In genomic region chr14:59305836-59306555, GRCh38 we compare ENCODE assay signal across 13 cellular contexts.
DNase-seq lines count a peak whose midpoint lies in the region; ATAC-seq, FAIRE-seq and TF ChIP-seq lines count a peak whose summit lies in the region.
"Had no signal": no experiment of that assay in that cellular context is flagged by ENCODE, and none has a peak within 500 bp of the region (broad histone marks: within the 10 kb centered on the region; RNA-seq: fewer than 3 reads in every experiment).

No MANE protein-coding gene starts in this region.

- H4K20me1 ChIP-seq in keratinocyte (ENCODE audit: control insufficient read depth, extremely low read depth, insufficient read depth, low read length) = no peaks in the 10 kb centered on the region

- intact Hi-C loops in tibial artery (cut with DNase I; ENCODE audit: low total_unique reads) = no loop called here

- H3K9me1 ChIP-seq in keratinocyte (ENCODE audit: control insufficient read depth, extremely low read depth, insufficient read depth, low read length) = no peaks in the 10 kb centered on the region

- peaks cover 7% of the 10 kb centered on the region for H3K79me2 ChIP-seq in keratinocyte (ENCODE audit: control insufficient read depth, insufficient read depth, low read length)

- ATAC-seq in GM19455 (IDR thresholded peaks at IDR 0.05; ENCODE audit: unreplicated experiment) (no peak), HG03354 (IDR thresholded peaks at IDR 0.05; ENCODE audit: poor library complexity, severe bottlenecking, unreplicated experiment) (no peak)

- H3K9me3 Mint-ChIP-seq in HFFc6 = no peaks in the 10 kb centered on the region
- H3K9me3 Mint-ChIP-seq: stimulated activated naive CD8-positive, alpha-beta T cell treated with anti-CD3 and anti-CD28 coated beads, Interleukin-15, Interleukin-2, amounts not matched to agents 100 ng/mL and 50 ng/mL, for 24 hours had no signal

- H3K27ac ChIP-seq in brain microvascular endothelial cell = peak overlapping the region; percentile 72
- H3K27ac ChIP-seq in keratinocyte (ENCODE audit: control insufficient read depth, insufficient read depth, low read length) = peak overlapping the region; percentile 47
- H3K27ac ChIP-seq in tibial artery = peak overlapping the region; percentile 40 to 51
- H3K27ac ChIP-seq: WERI-Rb-1 had no signal

- no peaks in the 10 kb centered on the region for H3K9me3 ChIP-seq in keratinocyte (ENCODE audit: control insufficient read depth, low read depth, low read length)
- no peaks in the 10 kb centered on the region for H3K9me3 ChIP-seq in tibial artery

- in situ Hi-C loops in brain microvascular endothelial cell (cut with HindIII; ENCODE audit: low pct_ligation_motif_present, low sequenced_read_pairs) = no loop called here

- no peaks in the 10 kb centered on the region; the same call in 1 of the 2 replicates for H3K27me3 Mint-ChIP-seq in HFFc6 (ENCODE audit: insufficient read depth)
- H3K27me3 Mint-ChIP-seq: stimulated activated naive CD8-positive, alpha-beta T cell treated with anti-CD3 and anti-CD28 coated beads, Interleukin-15, Interleukin-2, amounts not matched to agents 100 ng/mL and 50 ng/mL, for 24 hours had no signal

- DNase-seq in HFFc6 (peak; percentile 72), brain microvascular endothelial cell (no peak), keratinocyte (ENCODE audit: low read depth, low spot score) (no peak), tibial artery (no peak), NCI-H510A (lab: John Stamatoyannopoulos, UW) (no peak)
- DNase-seq: left colon; NCI-H524; occipital lobe; stimulated activated CD4-positive, alpha-beta T cell treated with anti-CD3 and anti-CD28 coated beads, Interleukin-2, amount 100 ng/mL, for 48 hours; WERI-Rb-1 had no signal

- no peaks in the 10 kb centered on the region for H3K36me3 Mint-ChIP-seq in HFFc6 (ENCODE audit: low read depth)

- no peak overlapping the region for H2AFZ ChIP-seq in keratinocyte (ENCODE audit: control insufficient read depth, low read length)

- H3K4me3 ChIP-seq in brain microvascular endothelial cell (ENCODE audit: low read depth, low read length) (no peak overlapping the region), keratinocyte (ENCODE audit: control insufficient read depth in 2 of 3, extremely low read depth in 1 of 3, insufficient read depth in 2 of 3, low read depth in 1 of 3, low read length in 3 of 3) (no peak overlapping the region), tibial artery (no peak overlapping the region)

- no peak for TF ChIP-seq CTCF in HFFc6 (IDR thresholded peaks at IDR 0.05)
- TF ChIP-seq CTCF in brain microvascular endothelial cell (IDR thresholded peaks at IDR 0.05; ENCODE audit: low read depth, low read length, missing control alignments) = no peak
- TF ChIP-seq CTCF in keratinocyte (optimal IDR thresholded peaks at IDR 0.05 in 1 of 3, IDR thresholded peaks at IDR 0.05 in 1 of 3, conservative IDR thresholded peaks at IDR 0.05 in 1 of 3; ENCODE audit: extremely low read depth in 1 of 3, insufficient read depth in 2 of 3, low read length in 3 of 3) = no peak
- TF ChIP-seq CTCF in tibial artery (IDR thresholded peaks at IDR 0.05) = no peak

- H3K36me3 ChIP-seq in brain microvascular endothelial cell (replicated peaks) = no peaks in the 10 kb centered on the region
- H3K36me3 ChIP-seq in keratinocyte (ENCODE audit: control insufficient read depth in 2 of 2, extremely low read depth in 1 of 2, insufficient read depth in 2 of 2, low read length in 2 of 2) = no peaks in the 10 kb centered on the region
- H3K36me3 ChIP-seq in tibial artery = no peaks in the 10 kb centered on the region
- H3K36me3 ChIP-seq: WERI-Rb-1 had no signal

- peak overlapping the region; percentile 73 for H3K27ac Mint-ChIP-seq in HFFc6
- H3K27ac Mint-ChIP-seq: stimulated activated naive CD8-positive, alpha-beta T cell treated with anti-CD3 and anti-CD28 coated beads, Interleukin-15, Interleukin-2, amounts not matched to agents 100 ng/mL and 50 ng/mL, for 24 hours had no signal

- peak overlapping the region; percentile 50 for H3K4me2 ChIP-seq in keratinocyte (ENCODE audit: control insufficient read depth, extremely low read depth, insufficient read depth, low read depth, low read length)

- FAIRE-seq in keratinocyte (lab: Jason Lieb, UNC) = no peak

- H3K4me3 Mint-ChIP-seq in HFFc6 = peak overlapping the region; percentile 35
- H3K4me3 Mint-ChIP-seq: stimulated activated naive CD8-positive, alpha-beta T cell treated with anti-CD3 and anti-CD28 coated beads, Interleukin-15, Interleukin-2, amounts not matched to agents 100 ng/mL and 50 ng/mL, for 24 hours had no signal

- H3K27me3 ChIP-seq in brain microvascular endothelial cell (replicated peaks) (no peaks in the 10 kb centered on the region), keratinocyte (ENCODE audit: control insufficient read depth, extremely low read depth, insufficient read depth, low read length) (no peaks in the 10 kb centered on the region), tibial artery (no peaks in the 10 kb centered on the region)

- dilution Hi-C loops in keratinocyte (cut with MboI; ENCODE audit: extremely low pct_ligation_motif_present, low sequenced_read_pairs) = no loop called here

- H3K4me1 Mint-ChIP-seq in HFFc6 (ENCODE audit: low read depth) = peaks cover 54% of the 10 kb centered on the region

- H3K4me1 ChIP-seq in keratinocyte (ENCODE audit: control insufficient read depth, extremely low read depth, insufficient read depth, low read length) (peaks cover 41% of the 10 kb centered on the region), tibial artery (peaks cover 0 to 83% (median 46%) of the 10 kb centered on the region in 4 donors)

- no peak overlapping the region for H3K9ac ChIP-seq in keratinocyte (ENCODE audit: control insufficient read depth, extremely low read depth, insufficient read depth, low read length)
